In genomic region chr6:27474172-27474465, GRCh38 we compare ENCODE assay signal across 1 cellular context.
TF ChIP-seq lines count a peak whose summit lies in the region.

No MANE protein-coding gene starts in this region.

TF ChIP-seq in HCT116, 20 proteins besides CTCF, POLR2A, EP300 and RAD21 (continued from another document):
- TF ChIP-seq YY1 (IDR thresholded peaks at IDR 0.05; ENCODE audit: extremely low read depth, insufficient replicate concordance, low read depth, low read length) (no peak), ZNF274 (IDR thresholded peaks at IDR 0.05; ENCODE audit: low read depth, low read length) (no peak), ELF1 (IDR thresholded peaks at IDR 0.05; ENCODE audit: borderline replicate concordance, low read depth) (no peak), ATF3 (IDR thresholded peaks at IDR 0.05) (no peak), MAX (IDR thresholded peaks at IDR 0.05) (no peak), EGR1 (IDR thresholded peaks at IDR 0.05; ENCODE audit: low read depth) (no peak), EZH2phosphoT487 (IDR thresholded peaks at IDR 0.05; ENCODE audit: borderline replicate concordance) (no peak), FOSL1 (IDR thresholded peaks at IDR 0.05; ENCODE audit: low read depth) (no peak), POLR2AphosphoS5 (IDR thresholded peaks at IDR 0.05; ENCODE audit: low read depth, low read length) (no peak), ZBTB33 (IDR thresholded peaks at IDR 0.05; ENCODE audit: extremely low read depth, insufficient replicate concordance, low read length) (no peak), SRF (IDR thresholded peaks at IDR 0.05; ENCODE audit: low read depth) (no peak), TCF7L2 (IDR thresholded peaks at IDR 0.05; ENCODE audit: borderline replicate concordance, extremely low read depth, insufficient read depth, insufficient read length) (no peak), ZFX (IDR thresholded peaks at IDR 0.05) (no peak), SIN3A (IDR thresholded peaks at IDR 0.05; ENCODE audit: low read depth) (no peak), JUND (IDR thresholded peaks at IDR 0.05) (no peak)
